9 cellular contexts compared by ENCODE assay signal in genomic region chr7:101099969-101100781, GRCh38. TPM values are rescaled to one million over a fixed set of nuclear protein-coding genes. Genes with fewer than 3 reads are reported as not detected.
DNase-seq lines count a peak whose midpoint lies in the region; ATAC-seq and TF ChIP-seq lines count a peak whose summit lies in the region.
"Had no signal": no experiment of that assay in that cellular context is flagged by ENCODE, and none has a peak within 500 bp of the region (broad histone marks: within the 10 kb centered on the region; RNA-seq: fewer than 3 reads in every experiment).

No MANE protein-coding gene starts in this region.

- no peaks in the 10 kb centered on the region for H4K20me1 ChIP-seq in PC-9 (ENCODE audit: insufficient read depth)

- intact Hi-C loops in PC-9 (cut with micrococcal nuclease; ENCODE audit: unreplicated experiment) = loop anchor here (1.0 kb wide), 6 partner anchors 9 to 38 kb away; partner anchors contain the start of gene TRIM56
- intact Hi-C loops in head of caudate nucleus (cut with DNase I) = no loop called here
- intact Hi-C loops in tibial artery (cut with DNase I; ENCODE audit: low total_unique reads) = no loop called here

- H3K27me3 ChIP-seq in PC-9 (ENCODE audit: insufficient read depth, low read depth) (no peaks in the 10 kb centered on the region), tibial artery (no peaks in the 10 kb centered on the region)

- no peaks in the 10 kb centered on the region for H3K9me3 Mint-ChIP-seq in activated naive CD4-positive, alpha-beta T cell treated with anti-CD3 and anti-CD28 coated beads, Interleukin-2, amount 50 U/mL, for 24 hours
- H3K9me3 Mint-ChIP-seq in osteocyte (ENCODE audit: unreplicated experiment) = no peaks in the 10 kb centered on the region
- H3K9me3 Mint-ChIP-seq: naive thymus-derived CD8-positive, alpha-beta T cell had no signal

- POLR2A ChIA-PET in PC-9 (lab: Charles Lee; ENCODE audit: unreplicated experiment) = interaction anchor here (0.5 to 2.0 kb wide), 13 partner anchors 8 to 168 kb away, joined by 3 to 27 read pairs (median 11); partner anchors contain the start of gene SERPINE1

- TF ChIP-seq CTCF in PC-9 (conservative IDR thresholded peaks at IDR 0.05) (no peak), osteocyte (IDR thresholded peaks at IDR 0.05) (no peak), tibial artery (IDR thresholded peaks at IDR 0.05) (no peak)

- H3K9me2 ChIP-seq in PC-9 (ENCODE audit: insufficient read depth) = no peaks in the 10 kb centered on the region

- H3K4me3 Mint-ChIP-seq in activated naive CD4-positive, alpha-beta T cell treated with anti-CD3 and anti-CD28 coated beads, Interleukin-2, amount 50 U/mL, for 24 hours = no peak overlapping the region
- H3K4me3 Mint-ChIP-seq in osteocyte (ENCODE audit: unreplicated experiment) = peak overlapping the region; percentile 56

- no peak overlapping the region for H2AFZ ChIP-seq in PC-9

- H3K27ac ChIP-seq in PC-9 (peak overlapping the region; percentile 93), tibial artery (peak overlapping the region; percentile 88 to 91)

- ATAC-seq in GM18519 (IDR thresholded peaks at IDR 0.05; ENCODE audit: low FRiP score, unreplicated experiment) = no peak

- H3K36me3 ChIP-seq in PC-9 (ENCODE audit: low read depth) (no peaks in the 10 kb centered on the region), tibial artery (no peaks in the 10 kb centered on the region)

- H3K4me3 ChIP-seq in PC-9 = peak overlapping the region; percentile 43; the same call in 1 of the 2 replicates
- H3K4me3 ChIP-seq in tibial artery = no peak overlapping the region

- no TSS peak for BruUV-seq in PC-9 (replicated peaks; lab: Mats Ljungman, UMichigan)

- H3K4me1 ChIP-seq in PC-9 (replicated peaks; ENCODE audit: insufficient read depth) (peaks cover 53% of the 10 kb centered on the region), tibial artery (peaks cover 0 to 33% (median 25%) of the 10 kb centered on the region in 4 donors)

- H3K27ac Mint-ChIP-seq in activated naive CD4-positive, alpha-beta T cell treated with anti-CD3 and anti-CD28 coated beads, Interleukin-2, amount 50 U/mL, for 24 hours = peak overlapping the region; percentile 93
- H3K27ac Mint-ChIP-seq in osteocyte (ENCODE audit: unreplicated experiment) = peak overlapping the region; percentile 100

- peak overlapping the region; percentile 77 for H3K4me2 ChIP-seq in PC-9

- peak; percentile 75 for DNase-seq in activated naive CD4-positive, alpha-beta T cell treated with Interleukin-2 at 50 U/mL for 16 hours
- DNase-seq in activated naive CD4-positive, alpha-beta T cell (lab: John Stamatoyannopoulos, UW) = no peak
- DNase-seq in PC-9 = peak; percentile 95 to 98
- peak; percentile 81 to 98 (median 92) for DNase-seq in head of caudate nucleus
- DNase-seq in osteocyte (ENCODE audit: extremely low spot score, unreplicated experiment) = peak; percentile 99
- peak; percentile 98 to 99 for DNase-seq in tibial artery
- DNase-seq: naive thymus-derived CD8-positive, alpha-beta T cell had no signal

- peaks cover 19% of the 10 kb centered on the region; the same call in 1 of the 2 replicates for H3K79me2 ChIP-seq in PC-9 (ENCODE audit: low read depth)

- CTCF ChIA-PET in PC-9 (lab: Charles Lee) = interaction anchor here (0.5 to 1.0 kb wide), 7 partner anchors 9 to 406 kb away, joined by 3 to 6 read pairs (median 4); partner anchors contain the start of genes SERPINE1 and TRIM56

- peaks cover 55% of the 10 kb centered on the region for H3F3A ChIP-seq in PC-9 (ENCODE audit: insufficient read depth, low read depth)

- H3K4me1 Mint-ChIP-seq in activated naive CD4-positive, alpha-beta T cell treated with anti-CD3 and anti-CD28 coated beads, Interleukin-2, amount 50 U/mL, for 24 hours = peaks cover 28% of the 10 kb centered on the region
- peaks cover 65% of the 10 kb centered on the region for H3K4me1 Mint-ChIP-seq in osteocyte (ENCODE audit: unreplicated experiment)

- peaks cover 8% of the 10 kb centered on the region for H3K27me3 Mint-ChIP-seq in activated naive CD4-positive, alpha-beta T cell treated with anti-CD3 and anti-CD28 coated beads, Interleukin-2, amount 50 U/mL, for 24 hours
- no peaks in the 10 kb centered on the region for H3K27me3 Mint-ChIP-seq in osteocyte (ENCODE audit: unreplicated experiment)

- H3K9me3 ChIP-seq in PC-9 (ENCODE audit: insufficient read depth, low read depth) (no peaks in the 10 kb centered on the region), tibial artery (no peaks in the 10 kb centered on the region)

- no peaks in the 10 kb centered on the region for H3K36me3 Mint-ChIP-seq in activated naive CD4-positive, alpha-beta T cell treated with anti-CD3 and anti-CD28 coated beads, Interleukin-2, amount 50 U/mL, for 24 hours
- no peaks in the 10 kb centered on the region for H3K36me3 Mint-ChIP-seq in osteocyte (ENCODE audit: unreplicated experiment)
- H3K36me3 Mint-ChIP-seq: naive thymus-derived CD8-positive, alpha-beta T cell had no signal

RNA-seq across cellular contexts. Expression of gene TRIM56, which starts 14.9 kb away (rescaled TPM):
- total RNA-seq in PC-9 (2021) = 72.3 and 81.6 TPM in 2 replicates
- 36.5 and 42.2 TPM in 2 replicates for total RNA-seq in osteocyte

RNA-seq across cellular contexts. Expression of gene SERPINE1, which starts 26.7 kb away (rescaled TPM):
- 36.2 and 45.8 TPM in 2 replicates for total RNA-seq in PC-9 (2021)
- total RNA-seq in osteocyte = 266 and 328 TPM in 2 replicates

RNA-seq across cellular contexts. Expression of gene AP1S1, which starts 54.1 kb away (rescaled TPM):
- total RNA-seq in PC-9 (2021) (227 and 308 TPM in 2 replicates), osteocyte (52.9 and 57.9 TPM in 2 replicates)

Comparison
In these comparisons a context has a peak if more than half of its experiments do, and no peak if none do; other contexts are left out.
1. DNase-seq: peak in activated naive CD4-positive, alpha-beta T cell treated with Interleukin-2 at 50 U/mL for 16 hours (single experiment), PC-9 (2 of 2), head of caudate nucleus (42 of 42), osteocyte (single experiment) and tibial artery (2 of 2); none in activated naive CD4-positive, alpha-beta T cell (0 of 4).